In the genomic region with DNA sequence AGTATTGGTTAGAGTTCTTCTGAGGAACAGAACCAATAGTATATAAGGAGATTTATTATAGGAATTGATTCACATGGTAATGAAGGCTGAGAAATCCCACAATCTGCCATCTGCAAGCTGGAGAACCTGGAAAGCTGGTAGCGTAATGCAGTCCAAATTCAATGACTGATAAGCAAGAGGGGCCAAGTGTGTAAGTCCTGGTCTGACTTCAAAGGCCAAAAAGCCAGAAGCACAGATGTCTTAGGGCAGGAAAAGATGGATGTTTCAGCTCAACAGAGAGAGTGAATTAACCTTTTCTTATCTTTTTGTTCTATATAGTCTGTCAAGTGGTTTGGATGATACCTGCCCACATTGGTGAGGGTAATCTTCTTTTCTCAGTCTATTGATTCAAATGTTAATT, we compare ENCODE assay signal across 6 cellular contexts.
"Had no signal": no experiment of that assay in that cellular context is flagged by ENCODE, and none has a peak within 500 bp of the region (broad histone marks: within the 10 kb centered on the region; RNA-seq: fewer than 3 reads in every experiment).

No MANE protein-coding gene starts in this region.

- H3K4me1 Mint-ChIP-seq: IgD-negative memory B cell had no signal

- H3K27me3 Mint-ChIP-seq: IgD-negative memory B cell had no signal

- H3K27ac Mint-ChIP-seq: IgD-negative memory B cell had no signal

- DNase-seq: IMR-90, KBM-7, KG1 had no signal

- H3K4me3 ChIP-seq: K562 had no signal

- H3K4me3 Mint-ChIP-seq: IgD-negative memory B cell had no signal

- H3K27ac ChIP-seq: HL-60 had no signal
